In genomic region chr1:244652699-244653438, GRCh38 we compare ENCODE assay signal across 8 cellular contexts. TPM values are rescaled to one million over a fixed set of nuclear protein-coding genes. Genes with fewer than 3 reads are reported as not detected.
DNase-seq lines count a peak whose midpoint lies in the region; ATAC-seq and TF ChIP-seq lines count a peak whose summit lies in the region.

DESI2 (plus strand) TSS chr1:244653126; CDS start chr1:244653314, 188 bp downstream.

- ATAC-seq in GM21723 (IDR thresholded peaks at IDR 0.05; ENCODE audit: unreplicated experiment), result peak; percentile 97

- DNase-seq in DMS79 treated with DMSO at 0.1 percent for 48 hours (lab: John Stamatoyannopoulos, UW), result peak; percentile 97
- peak; percentile 93 for DNase-seq in KG1 (lab: John Stamatoyannopoulos, UW)
- peak; percentile 98 for DNase-seq in activated T-cell treated with anti-CD3 and anti-CD28 coated beads, Interleukin-2, amount 50 U/mL, for 24 hours
- DNase-seq in stimulated activated CD8-positive, alpha-beta memory T cell treated with anti-CD3 and anti-CD28 coated beads, Interleukin-7, amount 100 ng/mL, for 1 hour (ENCODE audit: low read depth in 2 of 2), result peak; percentile 91 to 94

- H3K27ac ChIP-seq in esophagus (ENCODE audit: low read depth in 2 of 2, low read length in 1 of 2), result peak within 1 kb of the TSS; percentile 90 to 95

- H3K27ac Mint-ChIP-seq in activated T-cell treated with anti-CD3 and anti-CD28 coated beads, Interleukin-2, amount 50 U/mL, for 24 hours, result peak within 1 kb of the TSS; percentile 94

- H3K9me3 ChIP-seq in esophagus (ENCODE audit: control insufficient read depth in 2 of 2, insufficient read depth in 1 of 2, low read depth in 1 of 2, low read length in 1 of 2) (no peaks in the 10 kb centered on the region), mucosa of stomach (ENCODE audit: control insufficient read depth, low read length) (no peaks in the 10 kb centered on the region)

- peak within 1 kb of the TSS; percentile 80 for H3K4me3 Mint-ChIP-seq in activated T-cell treated with anti-CD3 and anti-CD28 coated beads, Interleukin-2, amount 50 U/mL, for 24 hours

- H3K9me3 Mint-ChIP-seq in activated T-cell treated with anti-CD3 and anti-CD28 coated beads, Interleukin-2, amount 50 U/mL, for 24 hours, result no peaks in the 10 kb centered on the region

- H3K4me3 ChIP-seq in esophagus (ENCODE audit: low read depth in 1 of 2, low read length in 2 of 2) (peak within 1 kb of the TSS; percentile 63 to 81), mucosa of stomach (ENCODE audit: low read length) (peak within 1 kb of the TSS; percentile 82)

- peaks cover 17% of the 10 kb centered on the region for H3K36me3 Mint-ChIP-seq in activated T-cell treated with anti-CD3 and anti-CD28 coated beads, Interleukin-2, amount 50 U/mL, for 24 hours (ENCODE audit: low read depth)

- peaks cover 20% of the 10 kb centered on the region for H3K4me1 Mint-ChIP-seq in activated T-cell treated with anti-CD3 and anti-CD28 coated beads, Interleukin-2, amount 50 U/mL, for 24 hours (ENCODE audit: low read depth)

- H3K36me3 ChIP-seq in esophagus (ENCODE audit: control insufficient read depth in 2 of 2, insufficient read depth in 2 of 2, low read length in 1 of 2) (no peaks in the 10 kb centered on the region), mucosa of stomach (ENCODE audit: control insufficient read depth, insufficient read depth, low read length) (no peaks in the 10 kb centered on the region)

- H3K9ac ChIP-seq in mucosa of stomach (ENCODE audit: low read length), result peak within 1 kb of the TSS; percentile 97

- H3K27me3 Mint-ChIP-seq in activated T-cell treated with anti-CD3 and anti-CD28 coated beads, Interleukin-2, amount 50 U/mL, for 24 hours, result no peaks in the 10 kb centered on the region

- WGBS in esophagus, 2 donors, result 1% methylated on average over 63 to 77 of the region's 77 CpGs

- H3K4me1 ChIP-seq in esophagus (ENCODE audit: control insufficient read depth in 2 of 2, insufficient read depth in 2 of 2, low read length in 1 of 2) (no peaks in the 10 kb centered on the region), mucosa of stomach (ENCODE audit: control insufficient read depth, insufficient read depth, low read length) (peaks cover 8% of the 10 kb centered on the region)

- H3K27me3 ChIP-seq in esophagus (ENCODE audit: control insufficient read depth in 1 of 2, insufficient read depth in 2 of 2, low read length in 2 of 2) (no peaks in the 10 kb centered on the region), mucosa of stomach (ENCODE audit: control insufficient read depth, insufficient read depth, low read length) (no peaks in the 10 kb centered on the region)

TF ChIP-seq in PFSK-1, 5 proteins besides CTCF, POLR2A, EP300 and RAD21:
- TF ChIP-seq POLR2AphosphoS5 (IDR thresholded peaks at IDR 0.05; ENCODE audit: low read depth, low read length), result peak; percentile 91
- no peak for TF ChIP-seq SIN3A (IDR thresholded peaks at IDR 0.05; ENCODE audit: borderline replicate concordance, insufficient read depth, low read length)
- 0 out of 2 replicates have a peak, but pooled peaks have one; percentile 60 for TF ChIP-seq TAF1 (IDR thresholded peaks at IDR 0.05; ENCODE audit: borderline replicate concordance, insufficient read depth, low read length)
- peak; percentile 67 for TF ChIP-seq FOXP2 (optimal IDR thresholded peaks at IDR 0.05; ENCODE audit: borderline replicate concordance, extremely low read depth, extremely low read length, insufficient read depth)
- TF ChIP-seq REST (IDR thresholded peaks at IDR 0.05; ENCODE audit: insufficient read depth in 1 of 2, low read depth in 2 of 2, low read length in 2 of 2), result no peak

RNA-seq across cellular contexts. Expression of gene DESI2, which starts in this region (rescaled TPM):
- polyA plus RNA-seq in PFSK-1 (2012; ENCODE audit: insufficient read length, low read depth), result 22.5 TPM
- 1 to 10 TPM; 6.6 to 9.7 TPM for polyA plus RNA-seq in esophagus

Comparison
In these comparisons a context has a peak if more than half of its experiments do, and no peak if none do; other contexts are left out.
1. Peak in every context shown above with its lines: DNase-seq, ATAC-seq, H3K4me3 ChIP-seq and H3K27ac ChIP-seq.